In genomic region chr2:84865181-84865783, GRCh38 we compare ENCODE assay signal across 8 cellular contexts. TPM values are rescaled to one million over a fixed set of nuclear protein-coding genes. Genes with fewer than 3 reads are reported as not detected.
DNase-seq lines count a peak whose midpoint lies in the region; ATAC-seq and TF ChIP-seq lines count a peak whose summit lies in the region.

No MANE protein-coding gene starts in this region.

- BruUV-seq in MCF 10A (replicated peaks; lab: Mats Ljungman, UMichigan), result no TSS peak

- H3K36me3 ChIP-seq in breast epithelium (no peaks in the 10 kb centered on the region), Peyer's patch (no peaks in the 10 kb centered on the region)

- H3K9me3 ChIP-seq in breast epithelium (no peaks in the 10 kb centered on the region), Peyer's patch (no peaks in the 10 kb centered on the region)

- H3K4me3 ChIP-seq in breast epithelium (no peak overlapping the region), Peyer's patch (no peak overlapping the region)

- peak; percentile 67 for ATAC-seq in HG02588 (IDR thresholded peaks at IDR 0.05; ENCODE audit: unreplicated experiment)
- no peak for ATAC-seq in GM19467 (IDR thresholded peaks at IDR 0.05; ENCODE audit: unreplicated experiment)

- no peak overlapping the region for H3K4me3 Mint-ChIP-seq in MCF 10A (ENCODE audit: unreplicated experiment)

- H3K27me3 Mint-ChIP-seq in MCF 10A (ENCODE audit: insufficient read depth, unreplicated experiment), result no peaks in the 10 kb centered on the region

- no peaks in the 10 kb centered on the region for H3K9me3 Mint-ChIP-seq in MCF 10A (ENCODE audit: unreplicated experiment)

- CTCF ChIA-PET in MCF 10A (lab: Yijun Ruan, JAX), result interaction anchor here (0.6 to 2.3 kb wide), 27 partner anchors 10 to 1473 kb away, joined by 3 to 12 read pairs (median 3); no protein-coding TSS in a partner anchor

- H3K4me1 Mint-ChIP-seq in MCF 10A (ENCODE audit: insufficient read depth, unreplicated experiment), result peaks cover 5% of the 10 kb centered on the region

- TF ChIP-seq CTCF in MCF 10A (IDR thresholded peaks at IDR 0.05; ENCODE audit: unreplicated experiment) (peak; percentile 49), breast epithelium (IDR thresholded peaks at IDR 0.05) (no peak), Peyer's patch (IDR thresholded peaks at IDR 0.05) (peak in 4 of 6 experiments; percentile 40 to 62 (median 54))

- TF ChIP-seq POLR2A in breast epithelium (IDR thresholded peaks at IDR 0.05) (no peak), Peyer's patch (IDR thresholded peaks at IDR 0.05) (no peak)

- no peaks in the 10 kb centered on the region for H3K36me3 Mint-ChIP-seq in MCF 10A (ENCODE audit: insufficient read depth, unreplicated experiment)

- H3K27me3 ChIP-seq in breast epithelium (peaks cover 0 to 2% of the 10 kb centered on the region in 2 donors), Peyer's patch (no peaks in the 10 kb centered on the region)

- intact Hi-C loops in MCF 10A (cut with micrococcal nuclease) (loop anchor here (1.0 kb wide), 3 partner anchors 234 to 370 kb away; no protein-coding TSS in a partner anchor), breast epithelium (cut with DNase I; ENCODE audit: low total_unique reads) (no loop called here)

- H3K27ac ChIP-seq in breast epithelium, result no peak overlapping the region
- no peak overlapping the region for H3K27ac ChIP-seq in Peyer's patch

- H3K4me1 ChIP-seq in breast epithelium (peaks cover 0 to 5% of the 10 kb centered on the region in 2 donors), Peyer's patch (no peaks in the 10 kb centered on the region)

- DNase-seq in MCF 10A (ENCODE audit: unreplicated experiment) (peak; percentile 47), breast epithelium (ENCODE audit: low spot score in 2 of 2) (no peak), Peyer's patch (no peak), fibroblast of the conjunctiva (ENCODE audit: low read depth) (peak; percentile 33), NCI-H1417 treated with DMSO at 0.1 percent for 48 hours (lab: John Stamatoyannopoulos, UW) (no peak), iPS-NIHi7 (ENCODE audit: extremely low spot score) (no peak)

- H3K27ac Mint-ChIP-seq in MCF 10A (ENCODE audit: low read depth, unreplicated experiment), result no peak overlapping the region

- POLR2A ChIA-PET in MCF 10A (lab: Yijun Ruan, JAX), result no interaction called here

RNA-seq across cellular contexts. Expression of gene TRABD2A, which starts 15.6 kb away (rescaled TPM):
- total RNA-seq in MCF 10A (2022) (17.3 and 20.0 TPM in 2 replicates), breast epithelium (1 to 10 TPM; 2.2 to 7.4 (median 5.6) TPM), Peyer's patch (10 to 100 TPM; 32.2 to 85.4 (median 55.0) TPM)

RNA-seq across cellular contexts. Expression of gene TMSB10, which starts 40.2 kb away (rescaled TPM):
- total RNA-seq in MCF 10A (2022) (3,313 and 3,349 TPM in 2 replicates), breast epithelium (1,000 to 10,000 TPM; 1,918 to 5,529 (median 3,700) TPM), Peyer's patch (1,000 to 10,000 TPM; 3,771 to 5,073 (median 4,495) TPM)

Comparison
In these comparisons a context has a peak if more than half of its experiments do, and no peak if none do; other contexts are left out.
1. DNase-seq: peak in MCF 10A (single experiment) and fibroblast of the conjunctiva (single experiment); none in breast epithelium (0 of 2), Peyer's patch (0 of 3), NCI-H1417 treated with DMSO at 0.1 percent for 48 hours (single experiment) and iPS-NIHi7 (single experiment).
2. CTCF ChIP-seq: peak in MCF 10A (single experiment) and Peyer's patch (4 of 6); none in breast epithelium (0 of 3).